ENCODE assay signal across 1 cellular context in the genomic region with DNA sequence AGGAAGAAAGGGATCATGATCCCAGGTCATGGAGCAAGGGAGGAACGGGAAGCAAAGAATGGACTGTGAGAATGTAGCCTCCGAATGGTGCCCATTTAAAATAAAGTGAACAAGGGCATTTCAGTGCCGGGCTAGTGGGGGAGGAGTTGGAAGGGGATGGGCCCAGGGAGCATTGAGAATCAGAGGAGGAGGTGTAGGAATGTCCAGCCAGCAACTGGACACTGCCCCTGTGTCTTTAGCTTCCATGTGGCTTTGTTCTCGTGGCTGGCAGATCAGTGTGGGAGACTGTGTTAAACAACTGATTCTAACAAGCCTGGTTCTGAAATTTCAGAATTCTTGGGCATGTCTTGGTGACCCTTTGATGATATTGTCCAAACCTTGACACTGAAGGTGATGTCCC.
TF ChIP-seq lines count a peak whose summit lies in the region.

No MANE protein-coding gene starts in this region.

TF ChIP-seq in GM23338, 12 proteins besides CTCF, POLR2A, EP300 and RAD21 (continued from another document):
- TF ChIP-seq, protein P1, sequence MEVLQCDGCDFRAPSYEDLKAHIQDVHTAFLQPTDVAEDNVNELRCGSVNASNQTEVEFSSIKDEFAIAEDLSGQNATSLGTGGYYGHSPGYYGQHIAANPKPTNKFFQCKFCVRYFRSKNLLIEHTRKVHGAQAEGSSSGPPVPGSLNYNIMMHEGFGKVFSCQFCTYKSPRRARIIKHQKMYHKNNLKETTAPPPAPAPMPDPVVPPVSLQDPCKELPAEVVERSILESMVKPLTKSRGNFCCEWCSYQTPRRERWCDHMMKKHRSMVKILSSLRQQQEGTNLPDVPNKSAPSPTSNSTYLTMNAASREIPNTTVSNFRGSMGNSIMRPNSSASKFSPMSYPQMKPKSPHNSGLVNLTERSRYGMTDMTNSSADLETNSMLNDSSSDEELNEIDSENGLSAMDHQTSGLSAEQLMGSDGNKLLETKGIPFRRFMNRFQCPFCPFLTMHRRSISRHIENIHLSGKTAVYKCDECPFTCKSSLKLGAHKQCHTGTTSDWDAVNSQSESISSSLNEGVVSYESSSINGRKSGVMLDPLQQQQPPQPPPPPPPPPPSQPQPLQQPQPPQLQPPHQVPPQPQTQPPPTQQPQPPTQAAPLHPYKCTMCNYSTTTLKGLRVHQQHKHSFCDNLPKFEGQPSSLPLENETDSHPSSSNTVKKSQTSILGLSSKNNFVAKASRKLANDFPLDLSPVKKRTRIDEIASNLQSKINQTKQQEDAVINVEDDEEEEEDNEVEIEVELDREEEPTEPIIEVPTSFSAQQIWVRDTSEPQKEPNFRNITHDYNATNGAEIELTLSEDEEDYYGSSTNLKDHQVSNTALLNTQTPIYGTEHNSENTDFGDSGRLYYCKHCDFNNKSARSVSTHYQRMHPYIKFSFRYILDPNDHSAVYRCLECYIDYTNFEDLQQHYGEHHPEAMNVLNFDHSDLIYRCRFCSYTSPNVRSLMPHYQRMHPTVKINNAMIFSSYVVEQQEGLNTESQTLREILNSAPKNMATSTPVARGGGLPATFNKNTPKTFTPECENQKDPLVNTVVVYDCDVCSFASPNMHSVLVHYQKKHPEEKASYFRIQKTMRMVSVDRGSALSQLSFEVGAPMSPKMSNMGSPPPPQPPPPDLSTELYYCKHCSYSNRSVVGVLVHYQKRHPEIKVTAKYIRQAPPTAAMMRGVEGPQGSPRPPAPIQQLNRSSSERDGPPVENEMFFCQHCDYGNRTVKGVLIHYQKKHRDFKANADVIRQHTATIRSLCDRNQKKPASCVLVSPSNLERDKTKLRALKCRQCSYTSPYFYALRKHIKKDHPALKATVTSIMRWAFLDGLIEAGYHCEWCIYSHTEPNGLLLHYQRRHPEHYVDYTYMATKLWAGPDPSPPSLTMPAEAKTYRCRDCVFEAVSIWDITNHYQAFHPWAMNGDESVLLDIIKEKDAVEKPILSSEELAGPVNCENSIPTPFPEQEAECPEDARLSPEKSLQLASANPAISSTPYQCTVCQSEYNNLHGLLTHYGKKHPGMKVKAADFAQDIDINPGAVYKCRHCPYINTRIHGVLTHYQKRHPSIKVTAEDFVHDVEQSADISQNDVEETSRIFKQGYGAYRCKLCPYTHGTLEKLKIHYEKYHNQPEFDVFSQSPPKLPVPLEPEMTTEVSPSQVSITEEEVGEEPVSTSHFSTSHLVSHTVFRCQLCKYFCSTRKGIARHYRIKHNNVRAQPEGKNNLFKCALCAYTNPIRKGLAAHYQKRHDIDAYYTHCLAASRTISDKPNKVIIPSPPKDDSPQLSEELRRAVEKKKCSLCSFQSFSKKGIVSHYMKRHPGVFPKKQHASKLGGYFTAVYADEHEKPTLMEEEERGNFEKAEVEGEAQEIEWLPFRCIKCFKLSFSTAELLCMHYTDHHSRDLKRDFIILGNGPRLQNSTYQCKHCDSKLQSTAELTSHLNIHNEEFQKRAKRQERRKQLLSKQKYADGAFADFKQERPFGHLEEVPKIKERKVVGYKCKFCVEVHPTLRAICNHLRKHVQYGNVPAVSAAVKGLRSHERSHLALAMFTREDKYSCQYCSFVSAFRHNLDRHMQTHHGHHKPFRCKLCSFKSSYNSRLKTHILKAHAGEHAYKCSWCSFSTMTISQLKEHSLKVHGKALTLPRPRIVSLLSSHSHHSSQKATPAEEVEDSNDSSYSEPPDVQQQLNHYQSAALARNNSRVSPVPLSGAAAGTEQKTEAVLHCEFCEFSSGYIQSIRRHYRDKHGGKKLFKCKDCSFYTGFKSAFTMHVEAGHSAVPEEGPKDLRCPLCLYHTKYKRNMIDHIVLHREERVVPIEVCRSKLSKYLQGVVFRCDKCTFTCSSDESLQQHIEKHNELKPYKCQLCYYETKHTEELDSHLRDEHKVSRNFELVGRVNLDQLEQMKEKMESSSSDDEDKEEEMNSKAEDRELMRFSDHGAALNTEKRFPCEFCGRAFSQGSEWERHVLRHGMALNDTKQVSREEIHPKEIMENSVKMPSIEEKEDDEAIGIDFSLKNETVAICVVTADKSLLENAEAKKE (CRISPR knock-in tag; IDR thresholded peaks at IDR 0.05) = no peak
- TF ChIP-seq, protein P2, sequence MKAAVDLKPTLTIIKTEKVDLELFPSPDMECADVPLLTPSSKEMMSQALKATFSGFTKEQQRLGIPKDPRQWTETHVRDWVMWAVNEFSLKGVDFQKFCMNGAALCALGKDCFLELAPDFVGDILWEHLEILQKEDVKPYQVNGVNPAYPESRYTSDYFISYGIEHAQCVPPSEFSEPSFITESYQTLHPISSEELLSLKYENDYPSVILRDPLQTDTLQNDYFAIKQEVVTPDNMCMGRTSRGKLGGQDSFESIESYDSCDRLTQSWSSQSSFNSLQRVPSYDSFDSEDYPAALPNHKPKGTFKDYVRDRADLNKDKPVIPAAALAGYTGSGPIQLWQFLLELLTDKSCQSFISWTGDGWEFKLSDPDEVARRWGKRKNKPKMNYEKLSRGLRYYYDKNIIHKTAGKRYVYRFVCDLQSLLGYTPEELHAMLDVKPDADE (IDR thresholded peaks at IDR 0.05) = no peak
- no peak for TF ChIP-seq CREB1 (CRISPR knock-in tag; IDR thresholded peaks at IDR 0.05; ENCODE audit: low read depth)
- TF ChIP-seq ZNF331 (CRISPR knock-in tag; IDR thresholded peaks at IDR 0.05; ENCODE audit: low read depth) = no peak
TF ChIP-seq in GM23338: peak in this region for 0.
